Comparison of ENCODE assay signal across 11 cellular contexts in the genomic region with DNA sequence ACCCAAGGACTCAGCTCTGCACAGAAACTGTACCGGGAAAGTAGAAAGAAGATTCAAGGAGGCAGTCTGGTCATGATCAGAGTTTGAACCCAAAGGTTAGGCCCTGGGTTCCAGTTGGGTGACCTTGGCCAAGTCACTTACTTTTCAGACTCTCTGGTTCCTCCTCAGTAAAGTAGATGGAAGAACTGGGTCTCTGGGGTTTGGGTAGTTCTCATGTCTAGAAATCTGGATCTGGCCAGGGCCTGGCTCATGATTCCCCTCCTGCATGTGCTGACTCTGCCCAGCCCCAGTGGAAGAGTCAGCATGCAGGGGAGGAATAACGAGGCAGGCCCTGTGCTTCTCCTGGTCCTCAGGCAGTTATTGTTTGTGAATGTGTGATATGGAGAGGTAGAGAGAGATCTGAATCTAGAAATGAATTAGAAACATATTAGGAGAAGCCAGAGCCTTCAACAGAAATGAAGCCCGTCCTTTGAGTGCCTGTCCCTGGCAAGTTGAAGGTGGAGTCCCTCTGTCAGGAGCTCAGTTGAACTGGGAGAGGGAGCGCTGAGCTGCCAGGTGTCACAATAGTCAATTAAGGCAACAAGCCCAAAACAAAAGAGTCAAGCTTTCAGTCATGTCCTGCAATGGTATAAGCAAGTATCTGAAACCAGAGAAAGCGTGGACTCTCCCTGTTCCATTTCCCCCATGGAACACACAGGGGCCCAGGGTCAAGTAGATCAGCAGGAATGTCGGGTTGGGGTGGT.
A peak's percentile ranks its signal among the peaks of the same experiment; 100 is the strongest.
DNase-seq lines count a peak whose midpoint lies in the region; ATAC-seq and TF ChIP-seq lines count a peak whose summit lies in the region.
"Had no signal": no experiment of that assay in that cellular context is flagged by ENCODE, and none has a peak within 500 bp of the region (broad histone marks: within the 10 kb centered on the region; RNA-seq: fewer than 3 reads in every experiment).

No MANE protein-coding gene starts in this region.

- no peak for DNase-seq in activated CD4-positive, alpha-beta T cell treated with anti-CD3 and anti-CD28 coated beads, Interleukin-2, amount 10 ng/mL, durations not matched to agents 24 days and 14 days
- DNase-seq in activated CD4-positive, alpha-beta T cell treated with anti-CD3 and anti-CD28 coated beads, Interleukin-2, amount 50 U/mL, for 1 hour: no peak
- DNase-seq in T-cell: no peak
- DNase-seq in esophagus squamous epithelium (lab: John Stamatoyannopoulos, UW): no peak
- DNase-seq in caudate nucleus (lab: John Stamatoyannopoulos, UW): no peak
- DNase-seq in RKO (ENCODE audit: low spot score): no peak
- DNase-seq: NCI-H510A treated with DMSO at 0.1 percent for 48 hours, uterus had no signal

- ATAC-seq in T-cell (replicated peaks in 1 of 4) (no peak), HG03571 (IDR thresholded peaks at IDR 0.05; ENCODE audit: unreplicated experiment) (no peak)

- peak overlapping the region; percentile 56 for H3K27ac Mint-ChIP-seq in activated CD4-positive, alpha-beta T cell treated with anti-CD3 and anti-CD28 coated beads, Interleukin-2, amount 10 ng/mL, durations not matched to agents 24 days and 14 days
- peak overlapping the region; percentile 6 to 58 for H3K27ac Mint-ChIP-seq in T-cell
- H3K27ac Mint-ChIP-seq: T-helper 2 cell treated with Interferon-gamma antibody and Interleukin-4, amounts not matched to agents 5 μg/mL and 100 μg/mL, for 36 hours had no signal

- H3K9me3 ChIP-seq in esophagus squamous epithelium: no peaks in the 10 kb centered on the region
- H3K9me3 ChIP-seq: uterus had no signal

- no peaks in the 10 kb centered on the region for H3K36me3 ChIP-seq in esophagus squamous epithelium
- H3K36me3 ChIP-seq: uterus had no signal

- POLR2A ChIA-PET in T-cell (lab: Charles Lee): interaction anchor here (0.5 to 0.8 kb wide), 2 partner anchors 12 to 31 kb away, joined by 3 to 4 read pairs; no protein-coding TSS in a partner anchor

- H3K4me3 ChIP-seq in esophagus squamous epithelium (no peak overlapping the region), skin epidermis (no peak overlapping the region)
- H3K4me3 ChIP-seq: uterus had no signal

- no peak for TF ChIP-seq POLR2A in esophagus squamous epithelium (IDR thresholded peaks at IDR 0.05)

- no peaks in the 10 kb centered on the region for H3K9me3 Mint-ChIP-seq in activated CD4-positive, alpha-beta T cell treated with anti-CD3 and anti-CD28 coated beads, Interleukin-2, amount 10 ng/mL, durations not matched to agents 24 days and 14 days
- no peaks in the 10 kb centered on the region for H3K9me3 Mint-ChIP-seq in T-cell

- WGBS in esophagus squamous epithelium, 2 donors: 48 to 57% methylated on average over 5 of the region's 6 CpGs

- H3K36me3 Mint-ChIP-seq in activated CD4-positive, alpha-beta T cell treated with anti-CD3 and anti-CD28 coated beads, Interleukin-2, amount 10 ng/mL, durations not matched to agents 24 days and 14 days (ENCODE audit: low read depth): peaks cover 8% of the 10 kb centered on the region
- no peaks in the 10 kb centered on the region for H3K36me3 Mint-ChIP-seq in T-cell

- peaks cover 67% of the 10 kb centered on the region for H3K4me1 Mint-ChIP-seq in activated CD4-positive, alpha-beta T cell treated with anti-CD3 and anti-CD28 coated beads, Interleukin-2, amount 10 ng/mL, durations not matched to agents 24 days and 14 days
- H3K4me1 Mint-ChIP-seq in T-cell: peaks cover 18 to 39% (median 39%) of the 10 kb centered on the region in 3 donors

- H3K27me3 Mint-ChIP-seq in activated CD4-positive, alpha-beta T cell treated with anti-CD3 and anti-CD28 coated beads, Interleukin-2, amount 10 ng/mL, durations not matched to agents 24 days and 14 days: no peaks in the 10 kb centered on the region
- no peaks in the 10 kb centered on the region for H3K27me3 Mint-ChIP-seq in T-cell

- no peak overlapping the region for H3K4me3 Mint-ChIP-seq in activated CD4-positive, alpha-beta T cell treated with anti-CD3 and anti-CD28 coated beads, Interleukin-2, amount 10 ng/mL, durations not matched to agents 24 days and 14 days
- no peak overlapping the region for H3K4me3 Mint-ChIP-seq in T-cell
- H3K4me3 Mint-ChIP-seq: T-helper 2 cell treated with Interferon-gamma antibody and Interleukin-4, amounts not matched to agents 5 μg/mL and 100 μg/mL, for 36 hours had no signal

- H3K27me3 ChIP-seq in esophagus squamous epithelium: no peaks in the 10 kb centered on the region
- H3K27me3 ChIP-seq: uterus had no signal

- H3K4me1 ChIP-seq in esophagus squamous epithelium: peaks cover 63 to 96% (median 76%) of the 10 kb centered on the region in 3 donors
- H3K4me1 ChIP-seq: uterus had no signal

- intact Hi-C loops in activated CD4-positive, alpha-beta T cell treated with anti-CD3 and anti-CD28 coated beads, Interleukin-2, amount 10 ng/mL, durations not matched to agents 24 days and 14 days (cut with micrococcal nuclease): loop anchor here (2.0 to 10.0 kb wide), 5 partner anchors 39 to 97 kb away; no protein-coding TSS in a partner anchor
- intact Hi-C loops in esophagus squamous epithelium (cut with DNase I): no loop called here

- TF ChIP-seq CTCF in esophagus squamous epithelium (IDR thresholded peaks at IDR 0.05): no peak

- CTCF ChIA-PET in T-cell (lab: Charles Lee): no interaction called here

- H3K27ac ChIP-seq in esophagus squamous epithelium (peak overlapping the region; percentile 87 to 92 (median 88)), skin epidermis (peak overlapping the region in 20 of 21 experiments; percentile 6 to 94 (median 80)), caudate nucleus (ENCODE audit: low read depth, low read length) (no peak overlapping the region)
- H3K27ac ChIP-seq: uterus had no signal
